ENCODE assay signal across 20 cellular contexts in genomic region chr6:17945111-17945510, GRCh38. TPM values are rescaled to one million over a fixed set of nuclear protein-coding genes. Genes with fewer than 3 reads are reported as not detected.
DNase-seq lines count a peak whose midpoint lies in the region; ATAC-seq and TF ChIP-seq lines count a peak whose summit lies in the region.
"Had no signal": no experiment of that assay in that cellular context is flagged by ENCODE, and none has a peak within 500 bp of the region (broad histone marks: within the 10 kb centered on the region; RNA-seq: fewer than 3 reads in every experiment).

No MANE protein-coding gene starts in this region.

- H3K4me1 ChIP-seq in adipocyte (ENCODE audit: control insufficient read depth, insufficient read depth, low read length): peaks cover 23% of the 10 kb centered on the region
- no peaks in the 10 kb centered on the region for H3K4me1 ChIP-seq in mesenchymal stem cell (ENCODE audit: control insufficient read depth, insufficient read depth, low read depth, low read length)

- H2BK120ac ChIP-seq in mesenchymal stem cell (ENCODE audit: low read depth, low read length): no peak overlapping the region

- no peak overlapping the region for H2BK15ac ChIP-seq in mesenchymal stem cell (ENCODE audit: low read depth, poor library complexity, severe bottlenecking)

- no peak overlapping the region for H3K23ac ChIP-seq in mesenchymal stem cell (ENCODE audit: low read length in 2 of 2)

- DNase-seq in AG08395 (ENCODE audit: low spot score) (peak; percentile 66), adipocyte (ENCODE audit: low read depth) (peak; percentile 59), fibroblast of pulmonary artery (ENCODE audit: low read depth) (peak; percentile 40), mesenchymal stem cell (no peak), RPMI8226 (no peak)
- DNase-seq: activated B cell treated with CpG ODN at 0.5 μM for 24 hours; activated CD8-positive, alpha-beta memory T cell treated with anti-CD3 and anti-CD28 coated beads for 24 hours; cortex of kidney; esophagus squamous epithelium; NCI-H2081 treated with DMSO at 0.1 percent for 48 hours; NCI-H69; stimulated activated naive B cell treated with anti-CD40 and anti-IgM and Interleukin-4, amounts not matched to agents 10 μg/mL and 1 μg/mL and 100 μg/mL, for 72 hours had no signal

- H3K27me3 ChIP-seq in adipocyte (replicated peaks; ENCODE audit: control insufficient read depth, insufficient read depth, low read length): no peaks in the 10 kb centered on the region
- H3K27me3 ChIP-seq in mesenchymal stem cell (ENCODE audit: control insufficient read depth in 1 of 2, insufficient read depth in 1 of 2, low read length in 2 of 2): no peaks in the 10 kb centered on the region

- H4K8ac ChIP-seq in mesenchymal stem cell (ENCODE audit: low read length): no peak overlapping the region

- H2AK5ac ChIP-seq in mesenchymal stem cell (ENCODE audit: low read length, severe bottlenecking): no peak overlapping the region

- WGBS in mesenchymal stem cell: no CpG with 5 or more reads among the region's 2 CpGs

- no peak overlapping the region for H3K4ac ChIP-seq in mesenchymal stem cell (ENCODE audit: low read depth in 1 of 2, low read length in 2 of 2)

- no peaks in the 10 kb centered on the region for H3K36me3 ChIP-seq in adipocyte (ENCODE audit: control insufficient read depth, insufficient read depth, low read length, severe bottlenecking)
- no peaks in the 10 kb centered on the region for H3K36me3 ChIP-seq in mesenchymal stem cell (ENCODE audit: control insufficient read depth in 1 of 2, insufficient read depth in 2 of 2, low read depth in 1 of 2, low read length in 2 of 2)
- H3K36me3 ChIP-seq: esophagus squamous epithelium had no signal

- no peak overlapping the region for H2BK12ac ChIP-seq in mesenchymal stem cell (ENCODE audit: low read length in 2 of 2)

- H2AFZ ChIP-seq in mesenchymal stem cell (ENCODE audit: low read depth, low read length): no peak overlapping the region

- no peak for TF ChIP-seq CTCF in fibroblast of pulmonary artery (IDR thresholded peaks at IDR 0.05; ENCODE audit: low read length, missing control alignments)

- no peak for TF ChIP-seq POLR2A in GM18505 (IDR thresholded peaks at IDR 0.05; ENCODE audit: borderline replicate concordance, extremely low read depth, insufficient read depth, insufficient read length)

- H3K9me3 ChIP-seq in adipocyte (ENCODE audit: control insufficient read depth, low read length): no peaks in the 10 kb centered on the region
- no peaks in the 10 kb centered on the region for H3K9me3 ChIP-seq in mesenchymal stem cell (ENCODE audit: control insufficient read depth, low read length)
- H3K9me3 ChIP-seq: esophagus squamous epithelium had no signal

- H3K9ac ChIP-seq in adipocyte (ENCODE audit: low read length) (no peak overlapping the region), mesenchymal stem cell (ENCODE audit: low read length) (peak overlapping the region; percentile 80)

- H3K4me2 ChIP-seq in mesenchymal stem cell (ENCODE audit: low read length, poor library complexity, severe bottlenecking): no peak overlapping the region

- H4K91ac ChIP-seq in mesenchymal stem cell (ENCODE audit: low read length): no peak overlapping the region

- H3K4me3 ChIP-seq in adipocyte (ENCODE audit: low read length): peak overlapping the region; percentile 47
- H3K4me3 ChIP-seq in fibroblast of pulmonary artery (replicated peaks; ENCODE audit: low read depth, low read length): no peak overlapping the region
- H3K4me3 ChIP-seq in mesenchymal stem cell (ENCODE audit: insufficient read depth in 1 of 2, low read depth in 1 of 2, low read length in 2 of 2): no peak overlapping the region
- H3K4me3 ChIP-seq: esophagus squamous epithelium, skin epidermis had no signal

- H3K14ac ChIP-seq in mesenchymal stem cell (ENCODE audit: low read length in 2 of 2): no peak overlapping the region

- ATAC-seq in GM18505 (IDR thresholded peaks at IDR 0.05; ENCODE audit: unreplicated experiment) (no peak), HG03439 (IDR thresholded peaks at IDR 0.05; ENCODE audit: unreplicated experiment) (no peak), HG03095 (IDR thresholded peaks at IDR 0.05; ENCODE audit: unreplicated experiment) (no peak)
- ATAC-seq: activated T-helper 17 cell treated with anti-CD3 and anti-CD28 coated beads, Interleukin-2, amount 50 U/mL, for 72 hours; HCT116; HepG2; Panc1; stimulated activated naive B cell treated with anti-CD40 and anti-IgM and Interleukin-4, amounts not matched to agents 10 μg/mL and 1 μg/mL and 100 μg/mL, for 72 hours had no signal

- peaks cover 18% of the 10 kb centered on the region for H3K79me1 ChIP-seq in mesenchymal stem cell (replicated peaks; ENCODE audit: low read length, poor library complexity, severe bottlenecking)

- H3K27ac ChIP-seq in mesenchymal stem cell (ENCODE audit: low read length, poor library complexity, severe bottlenecking): no peak overlapping the region
- H3K27ac ChIP-seq: esophagus squamous epithelium had no signal

- no peak overlapping the region for H2BK5ac ChIP-seq in mesenchymal stem cell (ENCODE audit: low read depth, low read length, poor library complexity, severe bottlenecking)

- no peak overlapping the region for H3K18ac ChIP-seq in mesenchymal stem cell (ENCODE audit: low read depth in 1 of 2, low read length in 2 of 2)

RNA-seq across cellular contexts. Expression of gene KIF13A, which starts 42.3 kb away (rescaled TPM):
- polyA plus RNA-seq in mesenchymal stem cell (2013, experiment 1 of 2): 34.7 TPM
- 33.3 TPM for polyA plus RNA-seq in mesenchymal stem cell (2013, experiment 2 of 2)

Comparison
In these comparisons a context has a peak if more than half of its experiments do, and no peak if none do; other contexts are left out.
1. DNase-seq: peak in AG08395 (single experiment), adipocyte (single experiment) and fibroblast of pulmonary artery (single experiment); none in mesenchymal stem cell (single experiment) and RPMI8226 (single experiment).